Comparison of ENCODE assay signal across 10 cellular contexts in the genomic region with DNA sequence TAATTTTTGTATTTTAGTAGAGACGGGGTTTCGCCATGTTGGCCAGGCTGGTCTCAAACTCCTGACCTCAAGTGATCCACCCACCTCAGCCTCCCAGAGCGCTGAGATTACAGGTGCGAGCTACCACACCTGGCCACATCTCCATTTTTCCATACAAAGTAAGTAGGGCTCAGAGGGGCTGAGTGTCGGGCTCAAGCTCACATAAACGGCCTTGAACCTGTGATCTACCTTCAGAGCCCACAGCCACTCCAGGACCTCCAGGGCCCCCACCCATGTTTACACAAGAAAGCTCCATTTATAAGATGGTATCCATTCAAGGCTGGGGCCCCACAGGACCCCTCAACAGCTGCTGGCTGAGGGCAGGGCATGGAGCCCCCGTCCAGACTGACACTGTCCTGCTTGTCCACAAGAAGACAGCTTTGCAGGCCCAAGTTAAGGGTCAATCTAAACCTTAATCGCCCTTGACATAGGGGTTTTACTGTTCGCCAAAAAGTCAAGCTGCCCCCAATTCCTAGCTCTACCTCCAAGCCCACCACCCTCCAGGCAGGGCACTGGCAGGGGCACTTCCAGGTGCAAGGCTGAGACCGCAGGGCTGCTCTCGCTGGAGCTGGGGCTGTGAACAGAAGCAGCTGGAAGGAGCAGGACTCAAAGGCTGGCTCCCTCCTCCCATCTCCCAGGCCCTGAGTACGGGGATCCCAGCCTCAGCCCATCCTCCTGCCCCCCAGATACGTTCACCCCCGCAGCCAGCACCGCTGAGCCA. TPM values are rescaled to one million over a fixed set of nuclear protein-coding genes. Genes with fewer than 3 reads are reported as not detected.
A peak's percentile ranks its signal among the peaks of the same experiment; 100 is the strongest.
DNase-seq lines count a peak whose midpoint lies in the region; ATAC-seq and TF ChIP-seq lines count a peak whose summit lies in the region.
"Had no signal": no experiment of that assay in that cellular context is flagged by ENCODE, and none has a peak within 500 bp of the region (broad histone marks: within the 10 kb centered on the region; RNA-seq: fewer than 3 reads in every experiment).

No MANE protein-coding gene starts in this region.

- H4K5ac ChIP-seq in H9 (ENCODE audit: insufficient read length, low read depth, low read length) = no peak overlapping the region

- H3K27ac Mint-ChIP-seq in CD14-positive monocyte = peak overlapping the region; percentile 95 to 99 (median 96)
- peak overlapping the region in 2 of 3 experiments; percentile 80 to 84; a peak in 1 of 7 replicates for H3K27ac Mint-ChIP-seq in H9
- peak overlapping the region; percentile 99 for H3K27ac Mint-ChIP-seq in activated naive CD8-positive, alpha-beta T cell treated with anti-CD3 and anti-CD28 coated beads, Interleukin-2, amount 10 ng/mL, durations not matched to agents 7 days and 5 days
- H3K27ac Mint-ChIP-seq in naive thymus-derived CD4-positive, alpha-beta T cell = peak overlapping the region; percentile 93 to 99 (median 97)

- H3K27me3 Mint-ChIP-seq in CD14-positive monocyte (ENCODE audit: low read depth in 3 of 3) = peaks cover 0 to 1% (median 0%) of the 10 kb centered on the region in 3 donors
- H3K27me3 Mint-ChIP-seq in H9 (ENCODE audit: low read depth) = no peaks in the 10 kb centered on the region
- H3K27me3 Mint-ChIP-seq in activated naive CD8-positive, alpha-beta T cell treated with anti-CD3 and anti-CD28 coated beads, Interleukin-2, amount 10 ng/mL, durations not matched to agents 7 days and 5 days = no peaks in the 10 kb centered on the region
- no peaks in the 10 kb centered on the region for H3K27me3 Mint-ChIP-seq in naive thymus-derived CD4-positive, alpha-beta T cell

- no peak for ATAC-seq in activated naive CD8-positive, alpha-beta T cell treated with anti-CD3 and anti-CD28 coated beads, Interleukin-2, amount 10 ng/mL, durations not matched to agents 7 days and 5 days (ENCODE audit: low read depth)
- no peak for ATAC-seq in naive thymus-derived CD4-positive, alpha-beta T cell
- ATAC-seq in esophagus mucosa (no peak), body of pancreas (no peak)

- TF ChIP-seq CTCF in CD14-positive monocyte (IDR thresholded peaks at IDR 0.05) (no peak), H9 (conservative IDR thresholded peaks at IDR 0.05) (no peak), body of pancreas (IDR thresholded peaks at IDR 0.05) (no peak), foreskin fibroblast (IDR thresholded peaks at IDR 0.05; ENCODE audit: low read depth, low read length) (no peak)

- no peak overlapping the region for H2BK15ac ChIP-seq in H9 (ENCODE audit: low read depth, low read length)

- no peak overlapping the region for H3K23ac ChIP-seq in H9 (ENCODE audit: insufficient read length, low read depth, low read length)

- H4K20me1 ChIP-seq in H9 (ENCODE audit: control insufficient read depth, insufficient read depth, insufficient read length) = no peaks in the 10 kb centered on the region

- peaks cover 0 to 4% (median 0%) of the 10 kb centered on the region in 7 donors for H3K9me3 Mint-ChIP-seq in CD14-positive monocyte
- no peaks in the 10 kb centered on the region for H3K9me3 Mint-ChIP-seq in H9
- no peaks in the 10 kb centered on the region for H3K9me3 Mint-ChIP-seq in activated naive CD8-positive, alpha-beta T cell treated with anti-CD3 and anti-CD28 coated beads, Interleukin-2, amount 10 ng/mL, durations not matched to agents 7 days and 5 days
- peaks cover 0 to 3% (median 0%) of the 10 kb centered on the region in 11 donors for H3K9me3 Mint-ChIP-seq in naive thymus-derived CD4-positive, alpha-beta T cell

- POLR2A ChIA-PET in activated naive CD8-positive, alpha-beta T cell treated with anti-CD3 and anti-CD28 coated beads, Interleukin-2, amount 10 ng/mL, durations not matched to agents 7 days and 5 days (lab: Charles Lee) = interaction anchor here (0.5 to 14.6 kb wide), 9 partner anchors 13 to 1802 kb away, joined by 3 to 594 read pairs (median 8); a partner anchor contains a TSS
- POLR2A ChIA-PET in naive thymus-derived CD4-positive, alpha-beta T cell (lab: Charles Lee) = interaction anchor here (0.6 to 20.4 kb wide), 14 partner anchors 8 to 115 kb away, joined by 3 to 886 read pairs (median 6); a partner anchor contains a TSS

- H3K4ac ChIP-seq in H9 (ENCODE audit: low read depth, low read length) = no peak overlapping the region

- H3K56ac ChIP-seq in H9 (ENCODE audit: insufficient read length, low read depth, low read length) = no peak overlapping the region

- no CpG with 5 or more reads among the region's 15 CpGs for WGBS in H9 (ENCODE audit: extremely low coverage, insufficient read length, low lambda C conversion rate)
- WGBS in body of pancreas, 2 donors = 61 to 77% methylated on average over 11 to 15 of the region's 15 CpGs

- H2AFZ ChIP-seq in H9 (ENCODE audit: low read length) = no peak overlapping the region

- H3K4me3 Mint-ChIP-seq in CD14-positive monocyte (no peak overlapping the region), H9 (no peak overlapping the region; a peak in 1 of 5 replicates)
- peak overlapping the region; percentile 56 for H3K4me3 Mint-ChIP-seq in activated naive CD8-positive, alpha-beta T cell treated with anti-CD3 and anti-CD28 coated beads, Interleukin-2, amount 10 ng/mL, durations not matched to agents 7 days and 5 days
- peak overlapping the region; percentile 28 to 96 (median 77) for H3K4me3 Mint-ChIP-seq in naive thymus-derived CD4-positive, alpha-beta T cell

- H3K9me3 ChIP-seq in H9 (ENCODE audit: control insufficient read depth, low read depth, low read length) (no peaks in the 10 kb centered on the region), body of pancreas (no peaks in the 10 kb centered on the region)
- no peaks in the 10 kb centered on the region for H3K9me3 ChIP-seq in naive thymus-derived CD4-positive, alpha-beta T cell (ENCODE audit: control insufficient read depth in 2 of 3, low read length in 3 of 3)

- H3K23me2 ChIP-seq in H9 (ENCODE audit: insufficient read length, low read depth, low read length, poor library complexity, severe bottlenecking) = peaks cover 5% of the 10 kb centered on the region

- no peak overlapping the region for H4K91ac ChIP-seq in H9 (ENCODE audit: insufficient read length, low read depth, low read length)

- peak; percentile 43 for DNase-seq in CD14-positive monocyte (ENCODE audit: low spot score)
- no peak for DNase-seq in H9
- no peak for DNase-seq in activated naive CD8-positive, alpha-beta T cell treated with anti-CD3 and anti-CD28 coated beads, Interleukin-2, amount 10 ng/mL, durations not matched to agents 7 days and 5 days
- DNase-seq in naive thymus-derived CD4-positive, alpha-beta T cell = peak in 1 of 9 donors; percentile 14
- DNase-seq in body of pancreas = no peak
- DNase-seq in NCI-H1694 treated with DMSO at 0.1 percent for 48 hours (lab: John Stamatoyannopoulos, UW) = no peak
- DNase-seq in foreskin fibroblast = no peak
- DNase-seq: midbrain, NCI-H1048 had no signal

- CTCF ChIA-PET in naive thymus-derived CD4-positive, alpha-beta T cell (lab: Charles Lee) = interaction anchor here (0.5 to 2.6 kb wide), 7 partner anchors 11 to 133 kb away, joined by 3 to 44 read pairs (median 5); a partner anchor contains a TSS

- no peak overlapping the region for H4K8ac ChIP-seq in H9 (replicated peaks; ENCODE audit: insufficient read length, low read depth, low read length)

- no peak overlapping the region for H2BK120ac ChIP-seq in H9 (ENCODE audit: low read depth, low read length, poor library complexity, severe bottlenecking)

- no peak overlapping the region for H3K4me3 ChIP-seq in naive thymus-derived CD4-positive, alpha-beta T cell (ENCODE audit: low read length)
- no peak overlapping the region for H3K4me3 ChIP-seq in body of pancreas
- H3K4me3 ChIP-seq in foreskin fibroblast (ENCODE audit: low read depth in 1 of 2, low read length in 2 of 2) = no peak overlapping the region

- no peak overlapping the region for H3T11ph ChIP-seq in H9 (ENCODE audit: low read length)

- intact Hi-C loops in CD14-positive monocyte (cut with micrococcal nuclease) (no loop called here), body of pancreas (cut with DNase I) (no loop called here)
- intact Hi-C loops in naive thymus-derived CD4-positive, alpha-beta T cell (cut with micrococcal nuclease) = loop anchor here in 1 of 2 donors (5.0 to 10.0 kb wide), 2 partner anchors 245 to 477 kb away; a partner anchor contains a TSS

- H3K27me3 ChIP-seq in H9 (ENCODE audit: insufficient read depth, low read length) = no peaks in the 10 kb centered on the region
- H3K27me3 ChIP-seq in naive thymus-derived CD4-positive, alpha-beta T cell (ENCODE audit: control insufficient read depth in 2 of 2, insufficient read depth in 2 of 2, low read length in 2 of 2) = no peaks in the 10 kb centered on the region
- H3K27me3 ChIP-seq in body of pancreas = no peaks in the 10 kb centered on the region

- no peak overlapping the region; the same call in 1 of the 2 replicates for H3K14ac ChIP-seq in H9 (ENCODE audit: insufficient read depth, low read length)

- no peak overlapping the region for H2AK5ac ChIP-seq in H9 (ENCODE audit: insufficient read length, low read length)

- H2BK5ac ChIP-seq in H9 (ENCODE audit: insufficient read length, low read length) = no peak overlapping the region

- H3K36me3 Mint-ChIP-seq in CD14-positive monocyte (peaks cover 31 to 48% of the 10 kb centered on the region in 2 donors), H9 (ENCODE audit: insufficient read depth in 1 of 3, low read depth in 3 of 3) (peaks cover 0 to 4% (median 3%) of the 10 kb centered on the region in 3 experiments; a peak in 4 of 7 replicates)
- H3K36me3 Mint-ChIP-seq in activated naive CD8-positive, alpha-beta T cell treated with anti-CD3 and anti-CD28 coated beads, Interleukin-2, amount 10 ng/mL, durations not matched to agents 7 days and 5 days = peaks cover 20% of the 10 kb centered on the region
- peaks cover under 1 to 18% (median 2%) of the 10 kb centered on the region in 5 donors for H3K36me3 Mint-ChIP-seq in naive thymus-derived CD4-positive, alpha-beta T cell

- H3K79me2 ChIP-seq in H9 (ENCODE audit: insufficient read depth, low read length) = no peaks in the 10 kb centered on the region

- no peak overlapping the region for H3K9ac ChIP-seq in H9 (ENCODE audit: extremely low read depth, insufficient read length, low read length)

- no peak overlapping the region for H3K27ac ChIP-seq in H9 (ENCODE audit: insufficient read length, low read depth, low read length)
- H3K27ac ChIP-seq in naive thymus-derived CD4-positive, alpha-beta T cell (ENCODE audit: low read depth, low read length) = peak overlapping the region; percentile 85
- H3K27ac ChIP-seq in body of pancreas = peak overlapping the region in 1 of 4 donors; percentile 70

- no peak for TF ChIP-seq POLR2A in body of pancreas (IDR thresholded peaks at IDR 0.05)

- H3K36me3 ChIP-seq in naive thymus-derived CD4-positive, alpha-beta T cell (ENCODE audit: control insufficient read depth in 2 of 3, insufficient read depth in 3 of 3, low read length in 3 of 3) = peaks cover 7 to 37% (median 23%) of the 10 kb centered on the region in 3 experiments
- no peaks in the 10 kb centered on the region for H3K36me3 ChIP-seq in body of pancreas (replicated peaks in 1 of 2; ENCODE audit: insufficient read depth in 1 of 2, low read depth in 2 of 2)

- H2BK12ac ChIP-seq in H9 (ENCODE audit: insufficient read length, low read depth, low read length) = no peak overlapping the region

- H3K4me2 ChIP-seq in H9 (ENCODE audit: insufficient read depth, insufficient read length, low read length) = no peak overlapping the region

- H3K18ac ChIP-seq in H9 (ENCODE audit: insufficient read length, low read depth, low read length) = no peak overlapping the region

- H3K4me1 ChIP-seq in H9 (ENCODE audit: insufficient read depth, low read length) (no peaks in the 10 kb centered on the region; the same call in 1 of the 2 replicates), body of pancreas (no peaks in the 10 kb centered on the region)
- peaks cover 49 to 76% of the 10 kb centered on the region in 2 donors for H3K4me1 ChIP-seq in naive thymus-derived CD4-positive, alpha-beta T cell (ENCODE audit: control insufficient read depth in 2 of 2, insufficient read depth in 2 of 2, low read length in 2 of 2)

- H3K79me1 ChIP-seq in H9 (ENCODE audit: insufficient read depth, low read depth, low read length, poor library complexity, severe bottlenecking) = no peaks in the 10 kb centered on the region

- no peak overlapping the region for H2BK20ac ChIP-seq in H9 (ENCODE audit: low read depth, low read length, poor library complexity, severe bottlenecking)

- peaks cover 78% of the 10 kb centered on the region for H3K4me1 Mint-ChIP-seq in CD14-positive monocyte
- H3K4me1 Mint-ChIP-seq in H9 = peaks cover 11 to 31% of the 10 kb centered on the region in 2 experiments
- peaks cover 49% of the 10 kb centered on the region for H3K4me1 Mint-ChIP-seq in activated naive CD8-positive, alpha-beta T cell treated with anti-CD3 and anti-CD28 coated beads, Interleukin-2, amount 10 ng/mL, durations not matched to agents 7 days and 5 days
- peaks cover 27 to 89% (median 62%) of the 10 kb centered on the region in 7 donors for H3K4me1 Mint-ChIP-seq in naive thymus-derived CD4-positive, alpha-beta T cell

RNA-seq across cellular contexts. Expression of a gene that starts 18.9 kb away (rescaled TPM):
- polyA plus RNA-seq in CD14-positive monocyte = 1 to 10 TPM; 6.4 to 7.2 TPM
- total RNA-seq in H9 (2021) (1.9 and 2.1 TPM in 2 replicates), esophagus mucosa (0.72 TPM), body of pancreas (under 1 TPM; under 0.01 to 0.78 TPM)
- 100 to 1,000 TPM; 102 to 104 TPM for total RNA-seq in activated naive CD8-positive, alpha-beta T cell treated with anti-CD3 and anti-CD28 coated beads, Interleukin-2, amount 10 ng/mL, durations not matched to agents 7 days and 5 days
- 100 to 1,000 TPM in 3 of 5 experiments, 10 to 100 TPM in 2; 64.6 to 114 (median 104) TPM for total RNA-seq in naive thymus-derived CD4-positive, alpha-beta T cell
- polyA plus RNA-seq in naive thymus-derived CD4-positive, alpha-beta T cell = 10 to 100 TPM; 10.5 to 24.8 TPM

RNA-seq across cellular contexts. Expression of a gene that starts 32.1 kb away (rescaled TPM):
- 1 to 10 TPM; 1.5 to 3.1 TPM for polyA plus RNA-seq in CD14-positive monocyte
- 1.9 and 2.4 TPM in 2 replicates for total RNA-seq in H9 (2021)
- total RNA-seq in activated naive CD8-positive, alpha-beta T cell treated with anti-CD3 and anti-CD28 coated beads, Interleukin-2, amount 10 ng/mL, durations not matched to agents 7 days and 5 days = under 1 TPM; 0.42 to 0.65 TPM
- total RNA-seq in naive thymus-derived CD4-positive, alpha-beta T cell = under 1 TPM in 4 of 5 experiments, not detected in 1; 0.12 to 0.24 (median 0.14) TPM
- under 1 TPM; 0.24 to 0.71 TPM for polyA plus RNA-seq in naive thymus-derived CD4-positive, alpha-beta T cell
- 0.28 TPM for total RNA-seq in esophagus mucosa
- total RNA-seq in body of pancreas = 1 to 10 TPM; 2.1 to 3.6 TPM

Comparison
In these comparisons a context has a peak if more than half of its experiments do, and no peak if none do; other contexts are left out.
1. H3K4me3 Mint-ChIP-seq: peak in activated naive CD8-positive, alpha-beta T cell treated with anti-CD3 and anti-CD28 coated beads, Interleukin-2, amount 10 ng/mL, durations not matched to agents 7 days and 5 days (single experiment) and naive thymus-derived CD4-positive, alpha-beta T cell (10 of 10); none in CD14-positive monocyte (0 of 2) and H9 (0 of 2).
2. RNA of a gene that starts 18.9 kb away (total RNA-seq): 64.6 to 114 TPM in naive thymus-derived CD4-positive, alpha-beta T cell and 102 to 104 TPM in activated naive CD8-positive, alpha-beta T cell treated with anti-CD3 and anti-CD28 coated beads, Interleukin-2, amount 10 ng/mL, durations not matched to agents 7 days and 5 days; 1.9 to 2.1 TPM in H9, under 0.01 to 0.78 TPM in body of pancreas and 0.72 TPM in esophagus mucosa (single experiment); every median in the first group is over 10 times any median in the second.
3. Peak in every context shown above with its lines, with median percentiles within 50 percentile points of each other: H3K27ac Mint-ChIP-seq.